Comparison of ENCODE assay signal across 8 cellular contexts in genomic region chr3:136861890-136862610, GRCh38. TPM values are rescaled to one million over a fixed set of nuclear protein-coding genes. Genes with fewer than 3 reads are reported as not detected.
A peak's percentile ranks its signal among the peaks of the same experiment; 100 is the strongest.
DNase-seq lines count a peak whose midpoint lies in the region; ATAC-seq and TF ChIP-seq lines count a peak whose summit lies in the region.

Gene NCK1, plus strand, starts transcription at chr3:136862208. Its CDS starts 65,794 bp downstream, at chr3:136928002.

- H3K4me1 ChIP-seq in right atrium auricular region (peaks cover 0 to 25% of the 10 kb centered on the region in 2 donors), uterus (no peaks in the 10 kb centered on the region)

- TF ChIP-seq POLR2A in uterus (IDR thresholded peaks at IDR 0.05): peak; percentile 90 to 95

- H3K27ac ChIP-seq in right atrium auricular region (peak within 1 kb of the TSS; percentile 93 to 95), uterus (peak within 1 kb of the TSS; percentile 91 to 96)

- TF ChIP-seq CTCF in right atrium auricular region (IDR thresholded peaks at IDR 0.05) (no peak), uterus (IDR thresholded peaks at IDR 0.05) (peak in 1 of 4 experiments; percentile 33)

- peak; percentile 93 for DNase-seq in NCI-H187 treated with DMSO at 0.1 percent for 48 hours (lab: John Stamatoyannopoulos, UW)
- DNase-seq in anterior cingulate cortex (lab: John Stamatoyannopoulos, UW): peak; percentile 70 to 99 (median 98)
- peak; percentile 99 for DNase-seq in right atrium auricular region (ENCODE audit: low spot score)
- peak; percentile 96 for DNase-seq in pulmonary artery endothelial cell (ENCODE audit: low read depth, low spot score)
- peak; percentile 97 to 98 for DNase-seq in uterus

- H3K36me3 ChIP-seq in right atrium auricular region (no peaks in the 10 kb centered on the region), uterus (no peaks in the 10 kb centered on the region)

- H3K9me3 ChIP-seq in right atrium auricular region (no peaks in the 10 kb centered on the region), uterus (no peaks in the 10 kb centered on the region)

- H3K4me3 ChIP-seq in right atrium auricular region: peak within 1 kb of the TSS; percentile 69 to 82
- H3K4me3 ChIP-seq in uterus: peak within 1 kb of the TSS; percentile 73 to 99

- intact Hi-C loops in T-helper 2 cell treated with Interferon-gamma antibody and Interleukin-4, amounts not matched to agents 100 ng/mL and 5 ng/mL, for 36 hours (cut with micrococcal nuclease): loop anchor here (1.0 to 2.0 kb wide), 8 partner anchors 23 to 666 kb away; partner anchors contain the start of genes MSL2, PCCB, SLC35G2 and STAG1
- intact Hi-C loops in uterus (cut with DNase I; ENCODE audit: low total_unique reads): no loop called here

- H3K27me3 ChIP-seq in right atrium auricular region: no peaks in the 10 kb centered on the region
- no peaks in the 10 kb centered on the region for H3K27me3 ChIP-seq in uterus

- ATAC-seq in GM18499 (IDR thresholded peaks at IDR 0.05; ENCODE audit: insufficient read depth, unreplicated experiment) (peak; percentile 93), HG02943 (IDR thresholded peaks at IDR 0.05; ENCODE audit: low read depth, unreplicated experiment) (peak; percentile 95)

RNA-seq across cellular contexts. Expression of gene NCK1, which starts in this region (rescaled TPM):
- total RNA-seq in T-helper 2 cell treated with Interferon-gamma antibody and Interleukin-4, amounts not matched to agents 100 ng/mL and 5 ng/mL, for 36 hours: 41.5 and 45.4 TPM in 2 replicates
- total RNA-seq in right atrium auricular region: 10 to 100 TPM; 21.5 to 22.0 TPM
- 57.3 and 106 TPM in 2 replicates for total RNA-seq in pulmonary artery endothelial cell
- total RNA-seq in uterus: 10 to 100 TPM; 48.4 to 85.3 (median 60.2) TPM

Comparison
In these comparisons a context has a peak if more than half of its experiments do, and no peak if none do; other contexts are left out.
1. Peak in every context shown above with its lines: DNase-seq, ATAC-seq, H3K4me3 ChIP-seq and H3K27ac ChIP-seq.